15 cellular contexts compared by ENCODE assay signal in the genomic region with DNA sequence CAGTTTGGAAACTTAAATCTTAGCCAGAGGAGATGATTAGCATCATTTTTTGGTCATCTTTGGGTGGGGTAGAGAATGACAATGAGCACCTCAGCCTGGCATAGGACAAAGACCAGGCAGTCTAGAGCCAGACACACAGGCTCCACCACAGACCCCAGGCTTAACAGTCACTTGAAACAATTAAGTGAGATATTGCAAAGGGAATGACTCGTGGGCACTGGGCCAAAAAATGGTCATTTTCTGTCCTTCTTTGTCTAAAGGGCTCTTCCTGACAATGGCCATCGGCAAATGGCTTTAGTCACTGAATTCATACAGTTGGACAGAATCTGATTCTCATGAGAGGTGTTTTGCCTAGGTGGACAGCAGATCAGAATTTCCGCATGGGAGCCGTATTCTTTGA.
DNase-seq lines count a peak whose midpoint lies in the region; ATAC-seq and TF ChIP-seq lines count a peak whose summit lies in the region.
"Had no signal": no experiment of that assay in that cellular context is flagged by ENCODE, and none has a peak within 500 bp of the region (broad histone marks: within the 10 kb centered on the region; RNA-seq: fewer than 3 reads in every experiment).

No MANE protein-coding gene starts in this region.

- no peak overlapping the region for H3K4me3 Mint-ChIP-seq in memory B cell
- H3K4me3 Mint-ChIP-seq: B cell; CD8-positive, alpha-beta memory T cell had no signal

- in situ Hi-C loops in GM23248 (cut with MboI), result no loop called here
- in situ Hi-C loops in gastrocnemius medialis (cut with MboI; ENCODE audit: low sequenced_read_pairs in 4 of 4), result no loop called here

- H4K20me1 ChIP-seq in GM23248 (ENCODE audit: insufficient read depth), result no peaks in the 10 kb centered on the region

- no peaks in the 10 kb centered on the region for H3K27me3 Mint-ChIP-seq in memory B cell

- H3K9me3 Mint-ChIP-seq in memory B cell, result peaks cover 2% of the 10 kb centered on the region

- no peak overlapping the region for H2AFZ ChIP-seq in GM23248

- H3K27ac ChIP-seq in GM23248 (no peak overlapping the region), gastrocnemius medialis (peak overlapping the region; percentile 57 to 73 (median 66))

- peak overlapping the region; percentile 24 for H3K27ac Mint-ChIP-seq in memory B cell
- H3K27ac Mint-ChIP-seq: B cell; CD8-positive, alpha-beta memory T cell had no signal

- H3K79me2 ChIP-seq in GM23248 (ENCODE audit: insufficient read depth), result no peaks in the 10 kb centered on the region

- H3K9me2 ChIP-seq in GM23248 (ENCODE audit: insufficient read depth), result no peaks in the 10 kb centered on the region

- 80 to 84% methylated on average over 4 of the region's 4 CpGs for WGBS in GM23248 (ENCODE audit: low coverage in 1 of 2, low lambda C conversion rate in 2 of 2, missing lambda C conversion rate in 2 of 2), 2 experiments

- no peak overlapping the region for H3K4me3 ChIP-seq in GM23248
- no peak overlapping the region for H3K4me3 ChIP-seq in gastrocnemius medialis
- H3K4me3 ChIP-seq: HAP-1 had no signal

- H3K36me3 ChIP-seq in GM23248 (ENCODE audit: low read depth), result no peaks in the 10 kb centered on the region
- no peaks in the 10 kb centered on the region for H3K36me3 ChIP-seq in gastrocnemius medialis
- H3K36me3 ChIP-seq: HAP-1 had no signal

- intact Hi-C loops in gastrocnemius medialis (cut with DNase I; ENCODE audit: low total_unique reads), result no loop called here

- H3K36me3 Mint-ChIP-seq in memory B cell, result peaks cover 9% of the 10 kb centered on the region
- H3K36me3 Mint-ChIP-seq: CD8-positive, alpha-beta memory T cell had no signal

- H3F3A ChIP-seq in GM23248 (ENCODE audit: insufficient read depth), result no peaks in the 10 kb centered on the region

- peak; percentile 16 for DNase-seq in GM23248
- DNase-seq in NCI-H748 treated with DMSO at 0.1 percent for 48 hours (lab: John Stamatoyannopoulos, UW), result peak; percentile 23
- DNase-seq in memory B cell (ENCODE audit: low spot score in 2 of 2), result no peak
- no peak for DNase-seq in gastrocnemius medialis
- DNase-seq in NCI-H524 treated with DMSO at 0.1 percent for 48 hours (lab: John Stamatoyannopoulos, UW), result no peak
- DNase-seq: CD8-positive, alpha-beta memory T cell; NCI-H1417; NCI-H2029 treated with DMSO at 0.1 percent for 48 hours; NCI-H226; NCI-H526 treated with DMSO at 0.1 percent for 48 hours had no signal

- no peak for TF ChIP-seq CTCF in gastrocnemius medialis (IDR thresholded peaks at IDR 0.05 in 4 of 5, conservative IDR thresholded peaks at IDR 0.05 in 1 of 5)

- no peaks in the 10 kb centered on the region for H3K4me1 ChIP-seq in GM23248 (ENCODE audit: insufficient read depth)
- peaks cover 0 to 12% of the 10 kb centered on the region in 2 donors for H3K4me1 ChIP-seq in gastrocnemius medialis
- H3K4me1 ChIP-seq: HAP-1 had no signal

- peaks cover 27% of the 10 kb centered on the region for H3K4me1 Mint-ChIP-seq in memory B cell
- H3K4me1 Mint-ChIP-seq: CD8-positive, alpha-beta memory T cell had no signal

- H3K4me2 ChIP-seq in GM23248 (ENCODE audit: unreplicated experiment), result no peak overlapping the region

- H3K9me3 ChIP-seq in GM23248 (ENCODE audit: low read depth) (no peaks in the 10 kb centered on the region), gastrocnemius medialis (no peaks in the 10 kb centered on the region)
- H3K9me3 ChIP-seq: HAP-1 had no signal

- H3K9ac ChIP-seq in GM23248, result no peak overlapping the region

- H3K27me3 ChIP-seq in GM23248 (replicated peaks; ENCODE audit: insufficient read depth), result no peaks in the 10 kb centered on the region; the same call in 1 of the 2 replicates
- H3K27me3 ChIP-seq in gastrocnemius medialis, result no peaks in the 10 kb centered on the region

- TF ChIP-seq POLR2A in gastrocnemius medialis (IDR thresholded peaks at IDR 0.05), result no peak

- ATAC-seq in memory B cell (ENCODE audit: low read depth) (no peak), gastrocnemius medialis (no peak), HG02642 (IDR thresholded peaks at IDR 0.05; ENCODE audit: poor library complexity, unreplicated experiment) (no peak), GM21825 (IDR thresholded peaks at IDR 0.05; ENCODE audit: unreplicated experiment) (no peak)
- ATAC-seq: Right ventricle myocardium inferior had no signal

Comparison
In these comparisons a context has a peak if more than half of its experiments do, and no peak if none do; other contexts are left out.
1. DNase-seq: peak in GM23248 (single experiment) and NCI-H748 treated with DMSO at 0.1 percent for 48 hours (single experiment); none in memory B cell (0 of 2), gastrocnemius medialis (0 of 2) and NCI-H524 treated with DMSO at 0.1 percent for 48 hours (single experiment).